Comparison of ENCODE assay signal across 9 cellular contexts in the genomic region with DNA sequence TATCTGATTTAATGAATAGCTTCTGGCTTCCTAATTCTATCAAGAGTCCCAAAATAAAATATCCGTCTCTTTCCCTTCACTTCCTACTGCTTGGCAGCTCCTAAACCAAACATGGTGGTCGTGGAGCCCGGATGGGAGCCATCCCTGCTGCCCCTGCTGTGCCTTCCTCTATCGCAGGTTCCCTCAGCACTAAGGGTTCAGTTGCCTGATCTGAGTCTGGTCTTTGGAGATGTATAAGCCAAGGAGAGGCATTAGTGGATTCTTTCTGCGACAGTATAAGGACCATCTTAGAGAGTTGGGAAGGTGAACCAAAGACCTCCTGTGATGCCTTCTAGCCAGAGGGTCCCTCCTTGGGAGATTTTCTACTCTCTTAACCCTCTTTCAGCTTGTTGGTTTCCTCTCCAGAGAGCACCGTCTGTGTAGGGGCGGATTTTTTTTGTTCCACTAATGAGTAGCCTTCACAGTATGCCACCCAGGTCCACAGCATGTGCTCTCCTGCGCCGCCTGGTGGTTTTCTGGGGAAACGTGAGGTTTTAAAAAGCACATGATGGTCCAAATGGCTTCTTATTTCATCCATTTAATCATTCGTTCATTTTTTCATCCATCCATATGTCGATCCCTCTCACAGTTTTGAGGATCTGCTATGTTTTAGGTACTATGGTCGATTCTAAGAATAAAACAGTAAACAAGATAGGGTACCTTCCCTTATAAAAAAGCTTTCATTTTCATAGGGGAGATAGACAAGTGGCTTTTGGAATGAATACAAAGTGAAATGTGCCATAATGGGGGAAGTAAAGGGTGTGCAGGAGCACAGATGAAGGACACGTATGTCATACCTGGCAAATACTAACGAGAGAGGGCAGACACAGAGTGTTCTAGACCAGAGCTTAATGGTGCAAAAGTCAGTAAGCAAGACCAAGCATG.
DNase-seq lines count a peak whose midpoint lies in the region; ATAC-seq and TF ChIP-seq lines count a peak whose summit lies in the region.
"Had no signal": no experiment of that assay in that cellular context is flagged by ENCODE, and none has a peak within 500 bp of the region (broad histone marks: within the 10 kb centered on the region; RNA-seq: fewer than 3 reads in every experiment).

No MANE protein-coding gene starts in this region.

- H3K36me3 Mint-ChIP-seq in activated naive CD8-positive, alpha-beta T cell treated with anti-CD3 and anti-CD28 coated beads, Interleukin-2, amount 50 U/mL, for 24 hours (ENCODE audit: low read depth), result no peaks in the 10 kb centered on the region

- H3K79me2 ChIP-seq in PC-3 (ENCODE audit: low read length), result no peaks in the 10 kb centered on the region

- BruUV-seq in PC-3 (replicated peaks; lab: Mats Ljungman, UMichigan), result no TSS peak

- H3K4me2 ChIP-seq in PC-3 (ENCODE audit: low read length), result no peak overlapping the region

- H3K27ac Mint-ChIP-seq in activated naive CD8-positive, alpha-beta T cell treated with anti-CD3 and anti-CD28 coated beads, Interleukin-2, amount 50 U/mL, for 24 hours, result no peak overlapping the region

- peak; percentile 88 for DNase-seq in DMS53 (lab: John Stamatoyannopoulos, UW)
- DNase-seq in Jurkat, Clone E6-1 (ENCODE audit: low read depth, low spot score), result peak; percentile 52
- peak; percentile 85 for DNase-seq in PC-3
- DNase-seq in activated naive CD8-positive, alpha-beta T cell treated with anti-CD3 and anti-CD28 coated beads, Interleukin-2, amount 50 U/mL, for 24 hours, result peak; percentile 71
- peak; percentile 60 to 72 for DNase-seq in heart right ventricle
- DNase-seq in psoas muscle, result peak; percentile 62 to 73
- DNase-seq: activated T-cell treated with anti-CD3 and anti-CD28 coated beads, Interleukin-2, amount 50 U/mL, for 4 hours had no signal

- H3K4me3 Mint-ChIP-seq in activated naive CD8-positive, alpha-beta T cell treated with anti-CD3 and anti-CD28 coated beads, Interleukin-2, amount 50 U/mL, for 24 hours, result no peak overlapping the region
- H3K4me3 Mint-ChIP-seq: activated T-cell treated with anti-CD3 and anti-CD28 coated beads, Interleukin-2, amount 50 U/mL, for 4 hours had no signal

- H3K4me3 ChIP-seq in Jurkat, Clone E6-1 (ENCODE audit: low read length), result no peak overlapping the region
- no peak overlapping the region for H3K4me3 ChIP-seq in PC-3 (ENCODE audit: low read length)
- H3K4me3 ChIP-seq in heart right ventricle, result no peak overlapping the region
- no peak overlapping the region for H3K4me3 ChIP-seq in psoas muscle

- intact Hi-C loops in PC-3 (cut with micrococcal nuclease), result loop anchor here (5.0 kb wide), 1 partner anchor 114 kb away; no protein-coding TSS in a partner anchor
- intact Hi-C loops in heart right ventricle (cut with DNase I), result loop anchor here (1.0 to 10.0 kb wide), 11 partner anchors 54 to 377 kb away; partner anchors contain the start of gene NFASC (in 1 of the 10)
- intact Hi-C loops in psoas muscle (cut with DNase I), result loop anchor here (5.0 kb wide), 2 partner anchors 129 to 134 kb away; no protein-coding TSS in a partner anchor

- H3K27ac ChIP-seq in PC-3 (ENCODE audit: low read length) (no peak overlapping the region), heart right ventricle (no peak overlapping the region), psoas muscle (no peak overlapping the region)

- H4K20me1 ChIP-seq in PC-3 (ENCODE audit: low read length), result no peaks in the 10 kb centered on the region

- no peak overlapping the region for H2AFZ ChIP-seq in PC-3 (ENCODE audit: low read length)

- H3K27me3 ChIP-seq in PC-3 (ENCODE audit: low read length) (peaks cover 70% of the 10 kb centered on the region), heart right ventricle (peaks cover 0 to 3% (median 0%) of the 10 kb centered on the region in 7 donors), psoas muscle (ENCODE audit: insufficient read depth in 3 of 3, low read length in 2 of 3) (peaks cover 0 to 6% (median 1%) of the 10 kb centered on the region in 3 donors)

- no peaks in the 10 kb centered on the region for H3K4me1 Mint-ChIP-seq in activated naive CD8-positive, alpha-beta T cell treated with anti-CD3 and anti-CD28 coated beads, Interleukin-2, amount 50 U/mL, for 24 hours

- CTCF ChIA-PET in PC-3 (lab: Charles Lee), result no interaction called here

- H3K36me3 ChIP-seq in PC-3 (ENCODE audit: low read depth, low read length) (no peaks in the 10 kb centered on the region), heart right ventricle (peaks cover 0 to 4% (median 0%) of the 10 kb centered on the region in 9 donors), psoas muscle (ENCODE audit: insufficient read depth in 1 of 2, low read depth in 1 of 2) (no peaks in the 10 kb centered on the region)

- TF ChIP-seq CTCF in PC-3 (conservative IDR thresholded peaks at IDR 0.05; ENCODE audit: low read depth, low read length) (peak; percentile 98), heart right ventricle (IDR thresholded peaks at IDR 0.05) (peak; percentile 80 to 95 (median 88)), psoas muscle (IDR thresholded peaks at IDR 0.05) (peak; percentile 88)

- no peaks in the 10 kb centered on the region for H3K9me2 ChIP-seq in PC-3 (replicated peaks; ENCODE audit: low read length)

- 27 to 28% methylated on average over 15 of the region's 15 CpGs for WGBS in heart right ventricle, 2 donors
- WGBS in psoas muscle, 3 donors, result 31 to 33% (median 32%) methylated on average over 15 of the region's 15 CpGs

- H3K9me3 ChIP-seq in PC-3 (ENCODE audit: low read length), result no peaks in the 10 kb centered on the region
- no peaks in the 10 kb centered on the region for H3K9me3 ChIP-seq in heart right ventricle
- H3K9me3 ChIP-seq in psoas muscle, result no peaks in the 10 kb centered on the region

- peaks cover 7% of the 10 kb centered on the region for H3K27me3 Mint-ChIP-seq in activated naive CD8-positive, alpha-beta T cell treated with anti-CD3 and anti-CD28 coated beads, Interleukin-2, amount 50 U/mL, for 24 hours

- H3F3A ChIP-seq in PC-3 (ENCODE audit: low read length, unreplicated experiment), result no peaks in the 10 kb centered on the region

- no peak overlapping the region for H3K9ac ChIP-seq in PC-3 (ENCODE audit: low read length)

- no peaks in the 10 kb centered on the region for H3K9me3 Mint-ChIP-seq in activated naive CD8-positive, alpha-beta T cell treated with anti-CD3 and anti-CD28 coated beads, Interleukin-2, amount 50 U/mL, for 24 hours
- H3K9me3 Mint-ChIP-seq: activated T-cell treated with anti-CD3 and anti-CD28 coated beads, Interleukin-2, amount 50 U/mL, for 4 hours had no signal

- POLR2A ChIA-PET in PC-3 (lab: Charles Lee; ENCODE audit: unreplicated experiment), result interaction anchor here (0.6 kb wide), 1 partner anchor 15 kb away, joined by 11 read pairs; no protein-coding TSS in a partner anchor

- ATAC-seq in PC-3 (peak; percentile 67), heart right ventricle (peak; percentile 63 to 84 (median 80)), psoas muscle (peak; percentile 53 to 74 (median 68)), HG02759 (IDR thresholded peaks at IDR 0.05; ENCODE audit: unreplicated experiment) (no peak), GM21737 (IDR thresholded peaks at IDR 0.05; ENCODE audit: unreplicated experiment) (no peak)
- no peak for ATAC-seq in activated naive CD8-positive, alpha-beta T cell treated with anti-CD3 and anti-CD28 coated beads, Interleukin-2, amount 50 U/mL, for 24 hours

- H3K4me1 ChIP-seq in PC-3 (ENCODE audit: insufficient read depth, low read length) (no peaks in the 10 kb centered on the region), heart right ventricle (peaks cover 0 to 8% (median 0%) of the 10 kb centered on the region in 9 donors), psoas muscle (no peaks in the 10 kb centered on the region)

Comparison
In these comparisons a context has a peak if more than half of its experiments do, and no peak if none do; other contexts are left out.
1. ATAC-seq: peak in PC-3 (single experiment), heart right ventricle (8 of 8) and psoas muscle (4 of 4); none in activated naive CD8-positive, alpha-beta T cell treated with anti-CD3 and anti-CD28 coated beads, Interleukin-2, amount 50 U/mL, for 24 hours (single experiment), HG02759 (single experiment) and GM21737 (single experiment).
2. Peak in every context shown above with its lines, with median percentiles within 50 percentile points of each other: DNase-seq and CTCF ChIP-seq.